In the genomic region with DNA sequence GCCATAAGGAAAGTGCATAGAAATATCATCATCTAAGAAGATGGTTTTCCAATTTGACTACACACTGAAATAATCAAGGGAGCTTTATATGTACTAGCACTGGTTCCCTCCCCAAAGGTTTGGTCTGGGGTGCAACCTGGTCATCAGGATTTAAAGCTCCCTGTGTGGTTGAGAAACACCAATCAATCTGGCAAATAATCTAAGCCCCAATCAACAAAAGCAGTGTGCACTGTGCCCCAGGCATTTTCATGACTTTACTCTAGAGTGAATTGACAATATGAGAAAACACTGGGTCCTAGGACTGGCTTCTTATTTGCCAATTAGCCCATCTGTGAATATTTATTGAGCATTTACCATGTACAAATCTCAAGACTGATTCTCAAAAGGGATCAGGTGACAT, we compare ENCODE assay signal across 16 cellular contexts.
A peak's percentile ranks its signal among the peaks of the same experiment; 100 is the strongest.
DNase-seq lines count a peak whose midpoint lies in the region; ATAC-seq and TF ChIP-seq lines count a peak whose summit lies in the region.
"Had no signal": no experiment of that assay in that cellular context is flagged by ENCODE, and none has a peak within 500 bp of the region (broad histone marks: within the 10 kb centered on the region; RNA-seq: fewer than 3 reads in every experiment).

No MANE protein-coding gene starts in this region.

- H3K9me3 Mint-ChIP-seq in mesothelial cell of epicardium = peaks cover 6% of the 10 kb centered on the region

- ATAC-seq in IMR-90 (ENCODE audit: low read depth) = no peak
- ATAC-seq: GM12878, HCT116 had no signal

- in situ Hi-C loops in GM23248 (cut with MboI) (no loop called here), IMR-90 (cut with MboI; ENCODE audit: low sequenced_read_pairs) (no loop called here)

- no peak overlapping the region for H2AK5ac ChIP-seq in IMR-90 (ENCODE audit: low read depth, low read length)

- H4K91ac ChIP-seq in IMR-90 (ENCODE audit: insufficient read depth, low read depth, low read length) = no peak overlapping the region

- H4K5ac ChIP-seq in IMR-90 (ENCODE audit: low read depth, low read length) = no peak overlapping the region

- no peak overlapping the region for H3K4ac ChIP-seq in IMR-90 (ENCODE audit: low read depth, low read length)

- peaks cover 45% of the 10 kb centered on the region for H3K4me1 Mint-ChIP-seq in mesothelial cell of epicardium
- H3K4me1 Mint-ChIP-seq: CD14-positive monocyte; CD4-positive, alpha-beta memory T cell had no signal

- H3K4me3 Mint-ChIP-seq in mesothelial cell of epicardium = no peak overlapping the region
- H3K4me3 Mint-ChIP-seq: CD14-positive monocyte had no signal

- H3K14ac ChIP-seq in IMR-90 (replicated peaks; ENCODE audit: low read depth, low read length) = no peak overlapping the region

- H4K20me1 ChIP-seq in GM23248 (ENCODE audit: insufficient read depth) (no peaks in the 10 kb centered on the region), IMR-90 (ENCODE audit: insufficient read depth, low read length) (no peaks in the 10 kb centered on the region)
- H4K20me1 ChIP-seq: BLaER1 had no signal

- no peak for TF ChIP-seq POLR2A in IMR-90 (IDR thresholded peaks at IDR 0.05; ENCODE audit: low read depth, low read length)

- TF ChIP-seq RAD21 in IMR-90 (IDR thresholded peaks at IDR 0.05; ENCODE audit: low read length) = no peak

- H3K27me3 Mint-ChIP-seq in mesothelial cell of epicardium (ENCODE audit: low read depth) = no peaks in the 10 kb centered on the region

- no peaks in the 10 kb centered on the region for H3K79me2 ChIP-seq in GM23248 (ENCODE audit: insufficient read depth)

- H3K79me1 ChIP-seq in IMR-90 (ENCODE audit: low read depth in 1 of 2, low read length in 2 of 2) = no peaks in the 10 kb centered on the region

- no peak overlapping the region for H3K9ac ChIP-seq in GM23248
- no peak overlapping the region for H3K9ac ChIP-seq in IMR-90 (ENCODE audit: low read depth, low read length)
- H3K9ac ChIP-seq: BLaER1 had no signal

- DNase-seq in NCI-H146 (lab: John Stamatoyannopoulos, UW) (peak; percentile 7), NCI-H146 treated with DMSO at 0.1 percent for 48 hours (lab: John Stamatoyannopoulos, UW; ENCODE audit: unreplicated experiment) (no peak), GM23248 (no peak), IMR-90 (no peak), mesothelial cell of epicardium (ENCODE audit: low spot score in 2 of 2, unreplicated experiment in 2 of 2) (no peak), cerebellum (ENCODE audit: low spot score) (no peak), mucosa of gallbladder (ENCODE audit: low spot score) (no peak), NCI-H1694 (lab: John Stamatoyannopoulos, UW) (no peak)
- DNase-seq: 8988T; CD4-positive, alpha-beta memory T cell; DND-41; GOT3 had no signal

- no peak overlapping the region for H2BK20ac ChIP-seq in IMR-90 (ENCODE audit: low read depth, low read length)

- CTCF ChIA-PET in IMR-90 (lab: Yijun Ruan, JAX) = no interaction called here

- dilution Hi-C loops in IMR-90 (cut with HindIII; ENCODE audit: low sequenced_read_pairs, unreplicated experiment) = no loop called here

- H2BK15ac ChIP-seq in IMR-90 (ENCODE audit: low read depth, low read length) = no peak overlapping the region

- H3K4me2 ChIP-seq in GM23248 (ENCODE audit: unreplicated experiment) = no peak overlapping the region
- no peak overlapping the region for H3K4me2 ChIP-seq in IMR-90 (ENCODE audit: low read depth, low read length)
- H3K4me2 ChIP-seq: BLaER1 had no signal

- no peaks in the 10 kb centered on the region for H3K9me2 ChIP-seq in GM23248 (ENCODE audit: insufficient read depth)

- H2AK9ac ChIP-seq in IMR-90 (replicated peaks; ENCODE audit: low read depth, low read length, poor library complexity) = no peak overlapping the region

- H3K23ac ChIP-seq in IMR-90 (ENCODE audit: low read depth, low read length) = no peak overlapping the region

- TF ChIP-seq CTCF in IMR-90 (conservative IDR thresholded peaks at IDR 0.05; ENCODE audit: low read depth, low read length) = no peak
- TF ChIP-seq CTCF in mesothelial cell of epicardium (IDR thresholded peaks at IDR 0.05; ENCODE audit: unreplicated experiment) = no peak

- POLR2A ChIA-PET in IMR-90 (lab: Charles Lee; ENCODE audit: unreplicated experiment) = no interaction called here

- H3K4me3 ChIP-seq in GM23248 = no peak overlapping the region
- no peak overlapping the region for H3K4me3 ChIP-seq in IMR-90 (ENCODE audit: insufficient read depth, low read depth, low read length)
- H3K4me3 ChIP-seq: BLaER1, GM12878 had no signal

- H3K9me3 ChIP-seq in GM23248 (ENCODE audit: low read depth) (no peaks in the 10 kb centered on the region), IMR-90 (ENCODE audit: control insufficient read depth, insufficient read depth, low read length) (no peaks in the 10 kb centered on the region)
- H3K9me3 ChIP-seq: BLaER1 had no signal

- H2BK120ac ChIP-seq in IMR-90 (ENCODE audit: low read depth, low read length) = peak overlapping the region; percentile 18; the same call in 1 of the 2 replicates

- H2AFZ ChIP-seq in GM23248 (peak overlapping the region; percentile 73; the same call in 1 of the 2 replicates), IMR-90 (replicated peaks; ENCODE audit: low read length, poor library complexity) (no peak overlapping the region)

- H3F3A ChIP-seq in GM23248 (ENCODE audit: insufficient read depth) = peaks cover 5% of the 10 kb centered on the region; the same call in 1 of the 2 replicates

- no peak overlapping the region for H3K27ac ChIP-seq in GM23248
- H3K27ac ChIP-seq in IMR-90 (ENCODE audit: insufficient read depth, low read length) = no peak overlapping the region
- H3K27ac ChIP-seq: BLaER1 had no signal

- H3K18ac ChIP-seq in IMR-90 (ENCODE audit: low read depth, low read length) = no peak overlapping the region

- no peak overlapping the region for H4K8ac ChIP-seq in IMR-90 (ENCODE audit: low read depth in 2 of 2, low read length in 2 of 2)

- H3K56ac ChIP-seq in IMR-90 (ENCODE audit: extremely low read depth, insufficient read depth, low read length) = no peak overlapping the region

- no peaks in the 10 kb centered on the region for H3K9me1 ChIP-seq in IMR-90 (ENCODE audit: insufficient read depth, low read length)

- intact Hi-C loops in IMR-90 (cut with micrococcal nuclease) = no loop called here

- H3K36me3 ChIP-seq in GM23248 (ENCODE audit: low read depth) = no peaks in the 10 kb centered on the region
- no peaks in the 10 kb centered on the region for H3K36me3 ChIP-seq in IMR-90 (ENCODE audit: control insufficient read depth, insufficient read depth, low read length)
- H3K36me3 ChIP-seq: BLaER1 had no signal

- H3K36me3 Mint-ChIP-seq in mesothelial cell of epicardium = peaks cover 11% of the 10 kb centered on the region
- H3K36me3 Mint-ChIP-seq: CD14-positive monocyte; CD4-positive, alpha-beta memory T cell had no signal

- H2BK5ac ChIP-seq in IMR-90 (ENCODE audit: low read depth, low read length, poor library complexity, severe bottlenecking) = no peak overlapping the region

- peaks cover 15% of the 10 kb centered on the region for H3K4me1 ChIP-seq in GM23248 (ENCODE audit: insufficient read depth)
- H3K4me1 ChIP-seq in IMR-90 (ENCODE audit: control insufficient read depth, insufficient read depth, low read length) = peaks cover 7% of the 10 kb centered on the region
- H3K4me1 ChIP-seq: BLaER1 had no signal

- peak overlapping the region; percentile 82 for H3K27ac Mint-ChIP-seq in mesothelial cell of epicardium
- H3K27ac Mint-ChIP-seq: CD14-positive monocyte had no signal

- H3K27me3 ChIP-seq in GM23248 (replicated peaks; ENCODE audit: insufficient read depth) = no peaks in the 10 kb centered on the region
- H3K27me3 ChIP-seq in IMR-90 (ENCODE audit: control insufficient read depth, insufficient read depth, low read length) = no peaks in the 10 kb centered on the region
- H3K27me3 ChIP-seq: BLaER1 had no signal

- no TSS peak for BruUV-seq in IMR-90 (replicated peaks; lab: Mats Ljungman, UMichigan)

TF ChIP-seq in IMR-90, 13 proteins besides CTCF, POLR2A, EP300 and RAD21:
- TF ChIP-seq FOS (IDR thresholded peaks at IDR 0.05; ENCODE audit: low read depth, low read length) (no peak), SMC3 (IDR thresholded peaks at IDR 0.05; ENCODE audit: low read depth, low read length) (no peak), RCOR1 (IDR thresholded peaks at IDR 0.05; ENCODE audit: insufficient replicate concordance, low read length) (no peak), MAZ (IDR thresholded peaks at IDR 0.05; ENCODE audit: borderline replicate concordance, low read depth, low read length) (no peak), RFX5 (IDR thresholded peaks at IDR 0.05; ENCODE audit: low read depth, low read length) (no peak), MXI1 (IDR thresholded peaks at IDR 0.05; ENCODE audit: borderline replicate concordance, low read depth, low read length) (no peak), MAFK (IDR thresholded peaks at IDR 0.05; ENCODE audit: low read depth, low read length) (no peak), CHD1 (IDR thresholded peaks at IDR 0.05; ENCODE audit: low read depth, low read length) (no peak), CEBPB (IDR thresholded peaks at IDR 0.05; ENCODE audit: low read depth, low read length) (no peak), BHLHE40 (IDR thresholded peaks at IDR 0.05; ENCODE audit: low read depth, low read length) (no peak)
- TF ChIP-seq, protein P1, sequence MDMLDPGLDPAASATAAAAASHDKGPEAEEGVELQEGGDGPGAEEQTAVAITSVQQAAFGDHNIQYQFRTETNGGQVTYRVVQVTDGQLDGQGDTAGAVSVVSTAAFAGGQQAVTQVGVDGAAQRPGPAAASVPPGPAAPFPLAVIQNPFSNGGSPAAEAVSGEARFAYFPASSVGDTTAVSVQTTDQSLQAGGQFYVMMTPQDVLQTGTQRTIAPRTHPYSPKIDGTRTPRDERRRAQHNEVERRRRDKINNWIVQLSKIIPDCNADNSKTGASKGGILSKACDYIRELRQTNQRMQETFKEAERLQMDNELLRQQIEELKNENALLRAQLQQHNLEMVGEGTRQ (IDR thresholded peaks at IDR 0.05; ENCODE audit: low read depth, low read length) = no peak
- TF ChIP-seq, protein P2, sequence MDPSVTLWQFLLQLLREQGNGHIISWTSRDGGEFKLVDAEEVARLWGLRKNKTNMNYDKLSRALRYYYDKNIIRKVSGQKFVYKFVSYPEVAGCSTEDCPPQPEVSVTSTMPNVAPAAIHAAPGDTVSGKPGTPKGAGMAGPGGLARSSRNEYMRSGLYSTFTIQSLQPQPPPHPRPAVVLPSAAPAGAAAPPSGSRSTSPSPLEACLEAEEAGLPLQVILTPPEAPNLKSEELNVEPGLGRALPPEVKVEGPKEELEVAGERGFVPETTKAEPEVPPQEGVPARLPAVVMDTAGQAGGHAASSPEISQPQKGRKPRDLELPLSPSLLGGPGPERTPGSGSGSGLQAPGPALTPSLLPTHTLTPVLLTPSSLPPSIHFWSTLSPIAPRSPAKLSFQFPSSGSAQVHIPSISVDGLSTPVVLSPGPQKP (IDR thresholded peaks at IDR 0.05; ENCODE audit: borderline replicate concordance, low read depth, low read length) = no peak
